8 cellular contexts compared by ENCODE assay signal in the genomic region with DNA sequence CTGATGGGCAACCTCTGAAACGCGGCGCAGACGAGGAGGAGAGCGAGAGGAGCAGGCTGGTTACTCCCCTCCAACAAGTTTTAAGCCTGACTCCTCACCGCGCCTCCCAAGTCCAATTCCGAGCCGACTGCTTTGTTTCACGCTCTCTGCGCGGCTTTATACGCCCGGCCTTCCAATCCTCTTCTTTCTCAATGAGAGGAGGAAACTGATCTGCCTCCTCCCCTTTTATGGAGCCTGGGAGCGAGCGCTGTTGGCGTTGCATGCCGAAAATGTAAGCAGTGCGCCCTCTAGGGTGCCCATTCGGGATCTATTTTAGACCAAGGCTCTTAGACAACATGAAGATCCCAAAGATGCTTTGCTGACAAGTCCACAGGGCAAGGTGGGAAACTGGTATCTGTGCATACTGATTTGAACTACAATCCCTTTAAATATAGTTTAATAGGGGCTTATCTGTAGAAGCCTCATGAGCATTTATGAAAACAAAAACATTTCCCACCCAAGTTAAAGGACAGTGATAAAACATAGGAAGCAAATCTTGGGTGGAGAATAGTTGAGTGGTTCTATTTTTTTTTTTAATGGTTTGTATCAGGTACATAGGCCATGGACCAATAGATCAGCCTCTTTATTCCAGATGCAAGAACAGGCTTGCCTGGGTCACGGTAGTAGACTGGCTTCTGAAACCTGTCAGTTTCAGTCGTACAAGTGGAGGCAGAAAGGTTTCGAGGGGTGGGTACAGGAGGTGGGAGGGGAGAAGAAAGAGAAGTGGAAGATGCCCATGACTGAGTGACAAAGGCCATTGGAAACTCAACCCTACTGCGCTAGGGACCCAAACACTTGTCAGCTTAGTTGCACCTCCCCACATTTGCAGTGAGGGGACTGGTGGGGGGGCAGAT. TPM values are rescaled to one million over a fixed set of nuclear protein-coding genes. Genes with fewer than 3 reads are reported as not detected.
DNase-seq lines count a peak whose midpoint lies in the region; ATAC-seq, FAIRE-seq and TF ChIP-seq lines count a peak whose summit lies in the region.

A gene with protein sequence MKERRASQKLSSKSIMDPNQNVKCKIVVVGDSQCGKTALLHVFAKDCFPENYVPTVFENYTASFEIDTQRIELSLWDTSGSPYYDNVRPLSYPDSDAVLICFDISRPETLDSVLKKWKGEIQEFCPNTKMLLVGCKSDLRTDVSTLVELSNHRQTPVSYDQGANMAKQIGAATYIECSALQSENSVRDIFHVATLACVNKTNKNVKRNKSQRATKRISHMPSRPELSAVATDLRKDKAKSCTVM (minus strand): TSS at position 131 of the 893 bp plus-strand sequence. CDS start 250 bp downstream, outside the sequence.

- POLR2A ChIA-PET in AG04449 (lab: Yijun Ruan, JAX): interaction anchor here (0.7 to 3.4 kb wide), 6 partner anchors 41 to 764 kb away, joined by 3 to 28 read pairs (median 4); no protein-coding TSS in a partner anchor

- H3K27ac Mint-ChIP-seq in stimulated activated naive B cell treated with anti-CD40 and anti-IgM and Interleukin-4, amounts not matched to agents 10 μg/mL and 1 μg/mL and 100 μg/mL, for 72 hours: peak within 1 kb of the TSS; percentile 77

- TF ChIP-seq CTCF in AG04449 (IDR thresholded peaks at IDR 0.05; ENCODE audit: insufficient read depth, low read length, missing control alignments): peak; percentile 82

- CTCF ChIA-PET in AG04449 (lab: Yijun Ruan, JAX): interaction anchor here (0.6 to 2.1 kb wide), 16 partner anchors 20 to 889 kb away, joined by 3 to 14 read pairs (median 4); no protein-coding TSS in a partner anchor

- ATAC-seq in HG02885 (IDR thresholded peaks at IDR 0.05; ENCODE audit: poor library complexity, unreplicated experiment): peak; percentile 87
- ATAC-seq in stimulated activated naive B cell treated with anti-CD40 and anti-IgM and Interleukin-4, amounts not matched to agents 10 μg/mL and 1 μg/mL and 100 μg/mL, for 72 hours (replicated peaks): peak; percentile 55 to 75

- peaks cover 42 to 51% of the 10 kb centered on the region in 2 donors for H3K27me3 Mint-ChIP-seq in stimulated activated naive B cell treated with anti-CD40 and anti-IgM and Interleukin-4, amounts not matched to agents 10 μg/mL and 1 μg/mL and 100 μg/mL, for 72 hours

- FAIRE-seq in GM18507 (lab: Jason Lieb, UNC): peak; percentile 70

- DNase-seq in AG04449 (ENCODE audit: low read depth, low spot score): peak; percentile 96
- no peak for DNase-seq in GM18507 (ENCODE audit: extremely low spot score, insufficient read length, low read depth)
- peak; percentile 99 for DNase-seq in NCI-H1694 (lab: John Stamatoyannopoulos, UW)
- DNase-seq in T1000 (lab: John Stamatoyannopoulos, UW): peak; percentile 96
- peak; percentile 95 for DNase-seq in medulla oblongata (ENCODE audit: extremely low spot score)
- peak; percentile 18 for DNase-seq in stimulated activated naive B cell treated with anti-CD40 and anti-IgM and Interleukin-4, amounts not matched to agents 10 μg/mL and 1 μg/mL and 100 μg/mL, for 72 hours

- H3K9me3 Mint-ChIP-seq in stimulated activated naive B cell treated with anti-CD40 and anti-IgM and Interleukin-4, amounts not matched to agents 10 μg/mL and 1 μg/mL and 100 μg/mL, for 72 hours: no peaks in the 10 kb centered on the region

- H3K4me3 ChIP-seq in AG04449 (ENCODE audit: low read depth, low read length): peak within 1 kb of the TSS; percentile 95

- peaks cover 0 to 3% of the 10 kb centered on the region in 2 donors for H3K36me3 Mint-ChIP-seq in stimulated activated naive B cell treated with anti-CD40 and anti-IgM and Interleukin-4, amounts not matched to agents 10 μg/mL and 1 μg/mL and 100 μg/mL, for 72 hours

- in situ Hi-C loops in endometrial microvascular endothelial cells (cut with HindIII; ENCODE audit: inconsistent ontology term, low pct_unique_long_range_greater_than_20kb, low sequenced_read_pairs): no loop called here

- peaks cover 15 to 23% of the 10 kb centered on the region in 2 donors for H3K4me1 Mint-ChIP-seq in stimulated activated naive B cell treated with anti-CD40 and anti-IgM and Interleukin-4, amounts not matched to agents 10 μg/mL and 1 μg/mL and 100 μg/mL, for 72 hours

- peak within 1 kb of the TSS; percentile 68 to 71 for H3K4me3 Mint-ChIP-seq in stimulated activated naive B cell treated with anti-CD40 and anti-IgM and Interleukin-4, amounts not matched to agents 10 μg/mL and 1 μg/mL and 100 μg/mL, for 72 hours

RNA-seq across cellular contexts. Expression of the gene that starts here (rescaled TPM):
- 43.8 TPM for total RNA-seq in endometrial microvascular endothelial cells (ENCODE audit: inconsistent ontology term)
